In genomic region chr3:129166579-129167332, GRCh38 we compare ENCODE assay signal across 22 cellular contexts. TPM values are rescaled to one million over a fixed set of nuclear protein-coding genes. Genes with fewer than 3 reads are reported as not detected.
DNase-seq lines count a peak whose midpoint lies in the region; ATAC-seq lines count a peak whose summit lies in the region.
"Had no signal": no experiment of that assay in that cellular context is flagged by ENCODE, and none has a peak within 500 bp of the region (broad histone marks: within the 10 kb centered on the region; RNA-seq: fewer than 3 reads in every experiment).

No MANE protein-coding gene starts in this region.

- CTCF ChIA-PET in CD4-positive, alpha-beta memory T cell (lab: Charles Lee; ENCODE audit: partially characterized antibody), result interaction anchor here (0.7 to 2.8 kb wide), 4 partner anchors 11 to 196 kb away, joined by 3 to 9 read pairs (median 3); no protein-coding TSS in a partner anchor

- H3K36me3 Mint-ChIP-seq in CD4-positive, alpha-beta memory T cell, result peaks cover 37 to 50% of the 10 kb centered on the region in 2 donors
- peaks cover 2% of the 10 kb centered on the region for H3K36me3 Mint-ChIP-seq in T-helper 17 cell (ENCODE audit: low read depth)
- H3K36me3 Mint-ChIP-seq in naive thymus-derived CD8-positive, alpha-beta T cell, result peaks cover 11 to 60% (median 24%) of the 10 kb centered on the region in 3 donors

- peaks cover 11% of the 10 kb centered on the region for H3K4me1 ChIP-seq in CD4-positive, alpha-beta memory T cell (ENCODE audit: insufficient read depth, low read length)
- H3K4me1 ChIP-seq: BE2C had no signal

- no peak overlapping the region for H3K27ac ChIP-seq in CD4-positive, alpha-beta memory T cell (ENCODE audit: low read depth, low read length)

- peak overlapping the region in 4 of 7 donors; percentile 7 to 68 (median 34) for H3K27ac Mint-ChIP-seq in CD4-positive, alpha-beta memory T cell
- H3K27ac Mint-ChIP-seq in T-helper 17 cell, result peak overlapping the region; percentile 60
- H3K27ac Mint-ChIP-seq in naive thymus-derived CD8-positive, alpha-beta T cell, result peak overlapping the region in 6 of 10 donors; percentile 9 to 60 (median 23)
- H3K27ac Mint-ChIP-seq: GM23338 had no signal

- no peak for ATAC-seq in T-helper 17 cell
- ATAC-seq in naive thymus-derived CD8-positive, alpha-beta T cell, result no peak
- ATAC-seq: GM12878, GM23338 had no signal

- no peak overlapping the region for H3K4me3 Mint-ChIP-seq in CD4-positive, alpha-beta memory T cell
- H3K4me3 Mint-ChIP-seq in T-helper 17 cell, result no peak overlapping the region
- H3K4me3 Mint-ChIP-seq in naive thymus-derived CD8-positive, alpha-beta T cell, result no peak overlapping the region
- H3K4me3 Mint-ChIP-seq: GM23338 had no signal

- peaks cover 16 to 41% (median 25%) of the 10 kb centered on the region in 4 donors for H3K4me1 Mint-ChIP-seq in CD4-positive, alpha-beta memory T cell
- H3K4me1 Mint-ChIP-seq in T-helper 17 cell, result peaks cover 18% of the 10 kb centered on the region
- H3K4me1 Mint-ChIP-seq in naive thymus-derived CD8-positive, alpha-beta T cell, result peaks cover 10 to 28% (median 25%) of the 10 kb centered on the region in 4 donors

- no peaks in the 10 kb centered on the region for H3K9me3 ChIP-seq in CD4-positive, alpha-beta memory T cell (ENCODE audit: control insufficient read depth in 1 of 2, low read length in 2 of 2)
- peaks cover 2% of the 10 kb centered on the region for H3K9me3 ChIP-seq in T-helper 17 cell (ENCODE audit: control insufficient read depth, low read length, poor library complexity, severe bottlenecking)
- H3K9me3 ChIP-seq: BE2C had no signal

- DNase-seq in NCI-H82 (lab: John Stamatoyannopoulos, UW) (peak; percentile 15), NCI-H82 treated with DMSO at 0.1 percent for 48 hours (lab: John Stamatoyannopoulos, UW; ENCODE audit: unreplicated experiment) (no peak), T-helper 17 cell (no peak), retina (no peak), NCI-H187 treated with DMSO at 0.1 percent for 48 hours (lab: John Stamatoyannopoulos, UW) (no peak), islet precursor cell (no peak)
- no peak for DNase-seq in CD4-positive, alpha-beta memory T cell
- no peak for DNase-seq in naive thymus-derived CD8-positive, alpha-beta T cell
- DNase-seq: 8988T; BE2C; DMS 273 treated with DMSO at 0.1 percent for 48 hours; GDM1; KG1; NCI-H1048; NCI-H146; NCI-H2081 treated with DMSO at 0.1 percent for 48 hours; NCI-H2227 treated with DMSO at 0.1 percent for 48 hours; NCI-H526; NK-92 treated with Interleukin-12 subunit alpha and Interleukin-12 subunit beta, amount 100 ng/mL, for 24 hours; SHP77 treated with DMSO at 0.1 percent for 48 hours had no signal

- peaks cover 43% of the 10 kb centered on the region for H3K36me3 ChIP-seq in CD4-positive, alpha-beta memory T cell (ENCODE audit: insufficient read depth, low read length)

- H3K4me3 ChIP-seq in CD4-positive, alpha-beta memory T cell (ENCODE audit: low read length in 2 of 2), result no peak overlapping the region
- H3K4me3 ChIP-seq: GM12878, GM23338 had no signal

- POLR2A ChIA-PET in CD4-positive, alpha-beta memory T cell (lab: Charles Lee; ENCODE audit: partially characterized antibody), result interaction anchor here (0.8 to 1.8 kb wide), 4 partner anchors 10 to 77 kb away, joined by 3 to 7 read pairs (median 5); no protein-coding TSS in a partner anchor
- POLR2A ChIA-PET in naive thymus-derived CD8-positive, alpha-beta T cell (lab: Charles Lee), result interaction anchor here (0.7 to 1.1 kb wide), 4 partner anchors 10 to 114 kb away, joined by 4 to 6 read pairs (median 5); no protein-coding TSS in a partner anchor

- intact Hi-C loops in CD4-positive, alpha-beta memory T cell (cut with micrococcal nuclease), result no loop called here

- H3K27me3 Mint-ChIP-seq in CD4-positive, alpha-beta memory T cell, result no peaks in the 10 kb centered on the region
- H3K27me3 Mint-ChIP-seq in T-helper 17 cell, result no peaks in the 10 kb centered on the region
- no peaks in the 10 kb centered on the region for H3K27me3 Mint-ChIP-seq in naive thymus-derived CD8-positive, alpha-beta T cell

- H3K27me3 ChIP-seq in CD4-positive, alpha-beta memory T cell (ENCODE audit: insufficient read depth, low read length), result no peaks in the 10 kb centered on the region
- H3K27me3 ChIP-seq: BE2C had no signal

- H3K9me3 Mint-ChIP-seq in CD4-positive, alpha-beta memory T cell, result peaks cover 0 to under 1% (median 0%) of the 10 kb centered on the region in 8 donors
- no peaks in the 10 kb centered on the region for H3K9me3 Mint-ChIP-seq in naive thymus-derived CD8-positive, alpha-beta T cell
- H3K9me3 Mint-ChIP-seq: GM23338 had no signal

RNA-seq across cellular contexts. Expression of gene ISY1, which starts 5.9 kb away (rescaled TPM):
- 10 to 100 TPM; 29.5 to 34.3 TPM for total RNA-seq in CD4-positive, alpha-beta memory T cell
- polyA plus RNA-seq in CD4-positive, alpha-beta memory T cell, result 100 to 1,000 TPM in 1 of 2 donors, 10 to 100 TPM in 1; 98.7 to 104 TPM
- total RNA-seq in T-helper 17 cell, result 10 to 100 TPM; 39.0 TPM
- total RNA-seq in naive thymus-derived CD8-positive, alpha-beta T cell, result 10 to 100 TPM; 47.1 to 47.2 TPM
- 100 to 1,000 TPM; 101 to 119 (median 107) TPM for polyA plus RNA-seq in naive thymus-derived CD8-positive, alpha-beta T cell

RNA-seq across cellular contexts. Expression of gene CNBP, which starts 16.9 kb away (rescaled TPM):
- total RNA-seq in CD4-positive, alpha-beta memory T cell, result 100 to 1,000 TPM; 369 to 400 TPM
- polyA plus RNA-seq in CD4-positive, alpha-beta memory T cell, result 1,000 to 10,000 TPM in 1 of 2 donors, 100 to 1,000 TPM in 1; 938 to 1,608 TPM
- total RNA-seq in T-helper 17 cell, result 100 to 1,000 TPM; 253 to 276 TPM
- 100 to 1,000 TPM; 403 to 421 TPM for total RNA-seq in naive thymus-derived CD8-positive, alpha-beta T cell
- polyA plus RNA-seq in naive thymus-derived CD8-positive, alpha-beta T cell, result 100 to 1,000 TPM; 843 to 960 (median 927) TPM

RNA-seq across cellular contexts. Expression of gene RAB43, which starts 45.2 kb away (rescaled TPM):
- total RNA-seq in CD4-positive, alpha-beta memory T cell, result 10 to 100 TPM; 64.5 to 68.4 TPM
- 10 to 100 TPM; 11.3 to 16.2 TPM for polyA plus RNA-seq in CD4-positive, alpha-beta memory T cell
- 10 to 100 TPM; 33.7 to 37.8 TPM for total RNA-seq in T-helper 17 cell
- total RNA-seq in naive thymus-derived CD8-positive, alpha-beta T cell, result 100 to 1,000 TPM; 122 to 130 TPM
- polyA plus RNA-seq in naive thymus-derived CD8-positive, alpha-beta T cell, result 10 to 100 TPM; 15.7 to 43.1 (median 27.5) TPM
